In the genomic region with DNA sequence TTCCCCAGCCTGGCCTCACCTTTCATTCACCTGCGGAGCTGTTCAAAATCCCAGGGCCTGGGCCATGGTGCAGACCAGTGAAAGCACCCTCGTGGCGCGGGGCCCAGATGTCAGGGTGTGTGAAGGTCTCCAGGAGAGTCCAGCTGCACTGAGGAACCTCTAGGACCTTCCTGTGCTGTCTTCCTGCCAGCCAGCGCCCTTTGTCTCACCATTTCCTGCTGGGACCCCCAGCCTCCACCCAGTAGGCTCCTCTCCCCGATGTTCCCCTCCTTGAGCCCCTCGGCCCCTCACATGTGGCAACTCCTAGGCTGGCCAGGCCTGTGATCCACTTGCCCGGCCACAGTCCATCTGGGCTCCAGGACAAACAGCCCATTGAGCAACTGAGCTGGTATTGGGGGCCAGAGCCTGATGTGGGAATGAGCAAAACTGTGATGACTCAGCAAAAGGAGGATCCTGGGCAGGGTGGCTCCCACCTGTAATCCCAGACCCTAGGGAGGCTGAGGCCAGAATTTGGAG, we compare ENCODE assay signal across 1 cellular context.
TF ChIP-seq lines count a peak whose summit lies in the region.

No MANE protein-coding gene starts in this region.

TF ChIP-seq in HepG2, 621 proteins besides CTCF, POLR2A, EP300 and RAD21 (continued from another document and continues in another):
- TF ChIP-seq, protein P1, sequence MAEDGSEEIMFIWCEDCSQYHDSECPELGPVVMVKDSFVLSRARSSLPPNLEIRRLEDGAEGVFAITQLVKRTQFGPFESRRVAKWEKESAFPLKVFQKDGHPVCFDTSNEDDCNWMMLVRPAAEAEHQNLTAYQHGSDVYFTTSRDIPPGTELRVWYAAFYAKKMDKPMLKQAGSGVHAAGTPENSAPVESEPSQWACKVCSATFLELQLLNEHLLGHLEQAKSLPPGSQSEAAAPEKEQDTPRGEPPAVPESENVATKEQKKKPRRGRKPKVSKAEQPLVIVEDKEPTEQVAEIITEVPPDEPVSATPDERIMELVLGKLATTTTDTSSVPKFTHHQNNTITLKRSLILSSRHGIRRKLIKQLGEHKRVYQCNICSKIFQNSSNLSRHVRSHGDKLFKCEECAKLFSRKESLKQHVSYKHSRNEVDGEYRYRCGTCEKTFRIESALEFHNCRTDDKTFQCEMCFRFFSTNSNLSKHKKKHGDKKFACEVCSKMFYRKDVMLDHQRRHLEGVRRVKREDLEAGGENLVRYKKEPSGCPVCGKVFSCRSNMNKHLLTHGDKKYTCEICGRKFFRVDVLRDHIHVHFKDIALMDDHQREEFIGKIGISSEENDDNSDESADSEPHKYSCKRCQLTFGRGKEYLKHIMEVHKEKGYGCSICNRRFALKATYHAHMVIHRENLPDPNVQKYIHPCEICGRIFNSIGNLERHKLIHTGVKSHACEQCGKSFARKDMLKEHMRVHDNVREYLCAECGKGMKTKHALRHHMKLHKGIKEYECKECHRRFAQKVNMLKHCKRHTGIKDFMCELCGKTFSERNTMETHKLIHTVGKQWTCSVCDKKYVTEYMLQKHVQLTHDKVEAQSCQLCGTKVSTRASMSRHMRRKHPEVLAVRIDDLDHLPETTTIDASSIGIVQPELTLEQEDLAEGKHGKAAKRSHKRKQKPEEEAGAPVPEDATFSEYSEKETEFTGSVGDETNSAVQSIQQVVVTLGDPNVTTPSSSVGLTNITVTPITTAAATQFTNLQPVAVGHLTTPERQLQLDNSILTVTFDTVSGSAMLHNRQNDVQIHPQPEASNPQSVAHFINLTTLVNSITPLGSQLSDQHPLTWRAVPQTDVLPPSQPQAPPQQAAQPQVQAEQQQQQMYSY (CRISPR knock-in tag; IDR thresholded peaks at IDR 0.05): no peak
- TF ChIP-seq YEATS4 (CRISPR knock-in tag; IDR thresholded peaks at IDR 0.05; ENCODE audit: borderline replicate concordance) (0 out of 2 replicates have a peak, but pooled peaks have one; percentile 18), STAT5B (CRISPR knock-in tag; IDR thresholded peaks at IDR 0.05) (no peak), HNF4G (IDR thresholded peaks at IDR 0.05; ENCODE audit: borderline replicate concordance, low read depth, low read length) (0 out of 2 replicates have a peak, but pooled peaks have one; percentile 6), HNF4G (CRISPR knock-in tag; IDR thresholded peaks at IDR 0.05; ENCODE audit: borderline replicate concordance, low read depth) (no peak), PRMT3 (CRISPR knock-in tag; IDR thresholded peaks at IDR 0.05; ENCODE audit: borderline replicate concordance, low read depth) (no peak), RBAK (CRISPR knock-in tag; IDR thresholded peaks at IDR 0.05) (no peak), SOX6 (IDR thresholded peaks at IDR 0.05) (no peak), SOX6 (CRISPR knock-in tag; IDR thresholded peaks at IDR 0.05) (peak; percentile 55), MYNN (CRISPR knock-in tag; IDR thresholded peaks at IDR 0.05; ENCODE audit: low read depth) (no peak), ZNF256 (CRISPR knock-in tag; conservative IDR thresholded peaks at IDR 0.05) (no peak), SMYD3 (CRISPR knock-in tag; IDR thresholded peaks at IDR 0.05) (no peak), ZMAT5 (CRISPR knock-in tag; IDR thresholded peaks at IDR 0.05; ENCODE audit: borderline replicate concordance, low read depth) (no peak), ZGPAT (CRISPR knock-in tag; IDR thresholded peaks at IDR 0.05) (no peak), ATF2 (CRISPR knock-in tag; IDR thresholded peaks at IDR 0.05) (no peak), CENPX (CRISPR knock-in tag; IDR thresholded peaks at IDR 0.05) (no peak), ATF7 (IDR thresholded peaks at IDR 0.05) (no peak), ATF7 (CRISPR knock-in tag; IDR thresholded peaks at IDR 0.05) (no peak), KLF13 (CRISPR knock-in tag; IDR thresholded peaks at IDR 0.05) (no peak), ZNF569 (CRISPR knock-in tag; IDR thresholded peaks at IDR 0.05; ENCODE audit: borderline replicate concordance) (no peak), ZNF879 (CRISPR knock-in tag; IDR thresholded peaks at IDR 0.05) (no peak), ZNF646 (CRISPR knock-in tag; IDR thresholded peaks at IDR 0.05) (no peak), GATAD1 (CRISPR knock-in tag; IDR thresholded peaks at IDR 0.05) (no peak), SP1 (IDR thresholded peaks at IDR 0.05) (no peak), SP1 (CRISPR knock-in tag; IDR thresholded peaks at IDR 0.05) (no peak), MAFK (conservative IDR thresholded peaks at IDR 0.05 in 1 of 2, IDR thresholded peaks at IDR 0.05 in 1 of 2; ENCODE audit: low read length in 2 of 2) (peak; percentile 100), ZNF605 (CRISPR knock-in tag; IDR thresholded peaks at IDR 0.05) (no peak)
- TF ChIP-seq, protein P2, sequence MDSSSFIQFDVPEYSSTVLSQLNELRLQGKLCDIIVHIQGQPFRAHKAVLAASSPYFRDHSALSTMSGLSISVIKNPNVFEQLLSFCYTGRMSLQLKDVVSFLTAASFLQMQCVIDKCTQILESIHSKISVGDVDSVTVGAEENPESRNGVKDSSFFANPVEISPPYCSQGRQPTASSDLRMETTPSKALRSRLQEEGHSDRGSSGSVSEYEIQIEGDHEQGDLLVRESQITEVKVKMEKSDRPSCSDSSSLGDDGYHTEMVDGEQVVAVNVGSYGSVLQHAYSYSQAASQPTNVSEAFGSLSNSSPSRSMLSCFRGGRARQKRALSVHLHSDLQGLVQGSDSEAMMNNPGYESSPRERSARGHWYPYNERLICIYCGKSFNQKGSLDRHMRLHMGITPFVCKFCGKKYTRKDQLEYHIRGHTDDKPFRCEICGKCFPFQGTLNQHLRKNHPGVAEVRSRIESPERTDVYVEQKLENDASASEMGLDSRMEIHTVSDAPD (CRISPR knock-in tag; IDR thresholded peaks at IDR 0.05): no peak
- TF ChIP-seq, protein P3, sequence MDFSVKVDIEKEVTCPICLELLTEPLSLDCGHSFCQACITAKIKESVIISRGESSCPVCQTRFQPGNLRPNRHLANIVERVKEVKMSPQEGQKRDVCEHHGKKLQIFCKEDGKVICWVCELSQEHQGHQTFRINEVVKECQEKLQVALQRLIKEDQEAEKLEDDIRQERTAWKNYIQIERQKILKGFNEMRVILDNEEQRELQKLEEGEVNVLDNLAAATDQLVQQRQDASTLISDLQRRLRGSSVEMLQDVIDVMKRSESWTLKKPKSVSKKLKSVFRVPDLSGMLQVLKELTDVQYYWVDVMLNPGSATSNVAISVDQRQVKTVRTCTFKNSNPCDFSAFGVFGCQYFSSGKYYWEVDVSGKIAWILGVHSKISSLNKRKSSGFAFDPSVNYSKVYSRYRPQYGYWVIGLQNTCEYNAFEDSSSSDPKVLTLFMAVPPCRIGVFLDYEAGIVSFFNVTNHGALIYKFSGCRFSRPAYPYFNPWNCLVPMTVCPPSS (IDR thresholded peaks at IDR 0.05): no peak
- TF ChIP-seq, protein P4, sequence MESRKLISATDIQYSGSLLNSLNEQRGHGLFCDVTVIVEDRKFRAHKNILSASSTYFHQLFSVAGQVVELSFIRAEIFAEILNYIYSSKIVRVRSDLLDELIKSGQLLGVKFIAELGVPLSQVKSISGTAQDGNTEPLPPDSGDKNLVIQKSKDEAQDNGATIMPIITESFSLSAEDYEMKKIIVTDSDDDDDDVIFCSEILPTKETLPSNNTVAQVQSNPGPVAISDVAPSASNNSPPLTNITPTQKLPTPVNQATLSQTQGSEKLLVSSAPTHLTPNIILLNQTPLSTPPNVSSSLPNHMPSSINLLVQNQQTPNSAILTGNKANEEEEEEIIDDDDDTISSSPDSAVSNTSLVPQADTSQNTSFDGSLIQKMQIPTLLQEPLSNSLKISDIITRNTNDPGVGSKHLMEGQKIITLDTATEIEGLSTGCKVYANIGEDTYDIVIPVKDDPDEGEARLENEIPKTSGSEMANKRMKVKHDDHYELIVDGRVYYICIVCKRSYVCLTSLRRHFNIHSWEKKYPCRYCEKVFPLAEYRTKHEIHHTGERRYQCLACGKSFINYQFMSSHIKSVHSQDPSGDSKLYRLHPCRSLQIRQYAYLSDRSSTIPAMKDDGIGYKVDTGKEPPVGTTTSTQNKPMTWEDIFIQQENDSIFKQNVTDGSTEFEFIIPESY (CRISPR knock-in tag; IDR thresholded peaks at IDR 0.05): no peak
- TF ChIP-seq, protein P5, sequence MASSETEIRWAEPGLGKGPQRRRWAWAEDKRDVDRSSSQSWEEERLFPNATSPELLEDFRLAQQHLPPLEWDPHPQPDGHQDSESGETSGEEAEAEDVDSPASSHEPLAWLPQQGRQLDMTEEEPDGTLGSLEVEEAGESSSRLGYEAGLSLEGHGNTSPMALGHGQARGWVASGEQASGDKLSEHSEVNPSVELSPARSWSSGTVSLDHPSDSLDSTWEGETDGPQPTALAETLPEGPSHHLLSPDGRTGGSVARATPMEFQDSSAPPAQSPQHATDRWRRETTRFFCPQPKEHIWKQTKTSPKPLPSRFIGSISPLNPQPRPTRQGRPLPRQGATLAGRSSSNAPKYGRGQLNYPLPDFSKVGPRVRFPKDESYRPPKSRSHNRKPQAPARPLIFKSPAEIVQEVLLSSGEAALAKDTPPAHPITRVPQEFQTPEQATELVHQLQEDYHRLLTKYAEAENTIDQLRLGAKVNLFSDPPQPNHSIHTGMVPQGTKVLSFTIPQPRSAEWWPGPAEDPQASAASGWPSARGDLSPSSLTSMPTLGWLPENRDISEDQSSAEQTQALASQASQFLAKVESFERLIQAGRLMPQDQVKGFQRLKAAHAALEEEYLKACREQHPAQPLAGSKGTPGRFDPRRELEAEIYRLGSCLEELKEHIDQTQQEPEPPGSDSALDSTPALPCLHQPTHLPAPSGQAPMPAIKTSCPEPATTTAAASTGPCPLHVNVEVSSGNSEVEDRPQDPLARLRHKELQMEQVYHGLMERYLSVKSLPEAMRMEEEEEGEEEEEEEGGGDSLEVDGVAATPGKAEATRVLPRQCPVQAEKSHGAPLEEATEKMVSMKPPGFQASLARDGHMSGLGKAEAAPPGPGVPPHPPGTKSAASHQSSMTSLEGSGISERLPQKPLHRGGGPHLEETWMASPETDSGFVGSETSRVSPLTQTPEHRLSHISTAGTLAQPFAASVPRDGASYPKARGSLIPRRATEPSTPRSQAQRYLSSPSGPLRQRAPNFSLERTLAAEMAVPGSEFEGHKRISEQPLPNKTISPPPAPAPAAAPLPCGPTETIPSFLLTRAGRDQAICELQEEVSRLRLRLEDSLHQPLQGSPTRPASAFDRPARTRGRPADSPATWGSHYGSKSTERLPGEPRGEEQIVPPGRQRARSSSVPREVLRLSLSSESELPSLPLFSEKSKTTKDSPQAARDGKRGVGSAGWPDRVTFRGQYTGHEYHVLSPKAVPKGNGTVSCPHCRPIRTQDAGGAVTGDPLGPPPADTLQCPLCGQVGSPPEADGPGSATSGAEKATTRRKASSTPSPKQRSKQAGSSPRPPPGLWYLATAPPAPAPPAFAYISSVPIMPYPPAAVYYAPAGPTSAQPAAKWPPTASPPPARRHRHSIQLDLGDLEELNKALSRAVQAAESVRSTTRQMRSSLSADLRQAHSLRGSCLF (CRISPR knock-in tag; IDR thresholded peaks at IDR 0.05; ENCODE audit: borderline replicate concordance): no peak
